In genomic region chrX:49756692-49757091, GRCh38 we compare ENCODE assay signal across 15 cellular contexts.
DNase-seq lines count a peak whose midpoint lies in the region; ATAC-seq, FAIRE-seq and TF ChIP-seq lines count a peak whose summit lies in the region.
"Had no signal": no experiment of that assay in that cellular context is flagged by ENCODE, and none has a peak within 500 bp of the region (broad histone marks: within the 10 kb centered on the region; RNA-seq: fewer than 3 reads in every experiment).

No MANE protein-coding gene starts in this region.

- ATAC-seq in GM12878 (peak; percentile 51), HG02588 (IDR thresholded peaks at IDR 0.05; ENCODE audit: unreplicated experiment) (no peak)
- ATAC-seq: GM23338 had no signal

- H3K36me3 ChIP-seq in OCI-LY3 (replicated peaks; ENCODE audit: low read depth, low read length) (no peaks in the 10 kb centered on the region), GM12878 (ENCODE audit: control insufficient read depth in 2 of 2, insufficient read depth in 2 of 2, low read length in 1 of 2) (no peaks in the 10 kb centered on the region), uterus (no peaks in the 10 kb centered on the region)

- RAD21 ChIA-PET in GM12878 (lab: Charles Lee; ENCODE audit: unreplicated experiment): no interaction called here

- H3K4me2 ChIP-seq in OCI-LY3 (ENCODE audit: low read length): peak overlapping the region; percentile 35
- no peak overlapping the region for H3K4me2 ChIP-seq in GM12878 (ENCODE audit: control insufficient read depth, insufficient read depth)
- H3K4me2 ChIP-seq: GM23338 had no signal

- DNase-seq in CD1c-positive myeloid dendritic cell (ENCODE audit: extremely low spot score): peak; percentile 1
- no peak for DNase-seq in GM12878 (ENCODE audit: low read depth, low spot score)
- no peak for DNase-seq in uterus
- no peak for DNase-seq in glutamatergic neuron
- DNase-seq in NCI-H1048 (lab: John Stamatoyannopoulos, UW): no peak
- DNase-seq: DMS 273 treated with DMSO at 0.1 percent for 48 hours, H7, IMR-90 had no signal

- no peaks in the 10 kb centered on the region for H3K36me3 Mint-ChIP-seq in glutamatergic neuron (ENCODE audit: unreplicated experiment)
- H3K36me3 Mint-ChIP-seq: CD14-positive monocyte had no signal

- no peaks in the 10 kb centered on the region for H4K20me1 ChIP-seq in OCI-LY3 (ENCODE audit: insufficient read depth, low read length)
- H4K20me1 ChIP-seq in GM12878 (ENCODE audit: control insufficient read depth, insufficient read depth): no peaks in the 10 kb centered on the region

- 0% methylated on average over 2 of the region's 2 CpGs for WGBS in GM12878 (ENCODE audit: insufficient coverage, insufficient replicate concordance, low lambda C conversion rate, missing lambda C conversion rate)

- H3K4me3 ChIP-seq in OCI-LY3 (ENCODE audit: low read length) (no peak overlapping the region), GM12878 (no peak overlapping the region), uterus (no peak overlapping the region)
- H3K4me3 ChIP-seq: GM23338 had no signal

- CTCF ChIA-PET in GM12878 (lab: Yijun Ruan, JAX): no interaction called here

- peaks cover 8% of the 10 kb centered on the region; the same call in 1 of the 2 replicates for H3K27me3 ChIP-seq in OCI-LY3 (ENCODE audit: low read depth, low read length)
- H3K27me3 ChIP-seq in GM12878 (replicated peaks in 1 of 2; ENCODE audit: control insufficient read depth in 2 of 2, insufficient read depth in 2 of 2, low read length in 1 of 2): no peaks in the 10 kb centered on the region
- H3K27me3 ChIP-seq in uterus: no peaks in the 10 kb centered on the region

- no TSS peak for BruUV-seq in GM12878 (replicated peaks; lab: Mats Ljungman, UMichigan)

- TF ChIP-seq POLR2A in GM12878 (IDR thresholded peaks at IDR 0.05; ENCODE audit: low read depth, low read length) (no peak), uterus (IDR thresholded peaks at IDR 0.05) (no peak)

- no peak for TF ChIP-seq RAD21 in GM12878 (IDR thresholded peaks at IDR 0.05; ENCODE audit: insufficient read depth, low read depth, low read length)

- H3K27ac Mint-ChIP-seq in glutamatergic neuron (ENCODE audit: unreplicated experiment): no peak overlapping the region
- H3K27ac Mint-ChIP-seq: B cell, CD14-positive monocyte, GM23338 had no signal

- TF ChIP-seq CTCF in OCI-LY3 (IDR thresholded peaks at IDR 0.05; ENCODE audit: low read depth, low read length): no peak
- TF ChIP-seq CTCF in GM12878 (IDR thresholded peaks at IDR 0.05 in 2 of 3, conservative IDR thresholded peaks at IDR 0.05 in 1 of 3; ENCODE audit: control insufficient read depth in 2 of 3, extremely low read depth in 1 of 3, insufficient read depth in 1 of 3, low read depth in 3 of 3, low read length in 3 of 3): no peak
- no peak for TF ChIP-seq CTCF in uterus (IDR thresholded peaks at IDR 0.05)
- TF ChIP-seq CTCF in glutamatergic neuron (IDR thresholded peaks at IDR 0.05; ENCODE audit: partially characterized antibody, unreplicated experiment): no peak

- peaks cover 21% of the 10 kb centered on the region for H3K4me1 ChIP-seq in OCI-LY3 (ENCODE audit: low read length)
- no peaks in the 10 kb centered on the region for H3K4me1 ChIP-seq in GM12878 (ENCODE audit: control insufficient read depth, insufficient read depth, low read length)
- no peaks in the 10 kb centered on the region for H3K4me1 ChIP-seq in uterus

- FAIRE-seq in GM12878 (lab: Jason Lieb, UNC): no peak
- FAIRE-seq: A204.1, GM12892 had no signal

- H2AFZ ChIP-seq in OCI-LY3 (ENCODE audit: low read depth, low read length) (no peak overlapping the region), GM12878 (ENCODE audit: control insufficient read depth, low read depth, low read length) (no peak overlapping the region)
- H2AFZ ChIP-seq: GM23338 had no signal

- no peak for TF ChIP-seq EP300 in GM12878 (IDR thresholded peaks at IDR 0.05; ENCODE audit: borderline replicate concordance in 1 of 2, control insufficient read depth in 1 of 2, low read depth in 2 of 2, low read length in 2 of 2)

- H3K9ac ChIP-seq in OCI-LY3 (ENCODE audit: low read length) (no peak overlapping the region), GM12878 (ENCODE audit: control insufficient read depth, insufficient read depth, low read length) (no peak overlapping the region)

- no peaks in the 10 kb centered on the region for H3K9me3 Mint-ChIP-seq in glutamatergic neuron (ENCODE audit: unreplicated experiment)
- H3K9me3 Mint-ChIP-seq: GM23338 had no signal

- in situ Hi-C loops in GM12878 (cut with MboI): no loop called here

- H3K79me2 ChIP-seq in OCI-LY3 (ENCODE audit: low read length) (no peaks in the 10 kb centered on the region), GM12878 (ENCODE audit: control insufficient read depth, insufficient read depth, low read length) (no peaks in the 10 kb centered on the region)

- H3K27me3 Mint-ChIP-seq in glutamatergic neuron (ENCODE audit: unreplicated experiment): no peaks in the 10 kb centered on the region
- H3K27me3 Mint-ChIP-seq: B cell had no signal

- H3K9me3 ChIP-seq in OCI-LY3 (ENCODE audit: insufficient read depth, low read length) (no peaks in the 10 kb centered on the region), GM12878 (replicated peaks; ENCODE audit: control insufficient read depth, insufficient read depth, low read length) (no peaks in the 10 kb centered on the region), uterus (no peaks in the 10 kb centered on the region)

- no peaks in the 10 kb centered on the region for H3K4me1 Mint-ChIP-seq in glutamatergic neuron (ENCODE audit: low read depth, unreplicated experiment)
- H3K4me1 Mint-ChIP-seq: CD14-positive monocyte, GM23338 had no signal

- SMC1A ChIA-PET in GM12878 (lab: Charles Lee; ENCODE audit: uncharacterized antibody, unreplicated experiment): no interaction called here

- POLR2A ChIA-PET in GM12878 (lab: Charles Lee): interaction anchor here (0.6 kb wide), 1 partner anchor 549 kb away, joined by 3 read pairs; no protein-coding TSS in a partner anchor

- H3K4me3 Mint-ChIP-seq in glutamatergic neuron (ENCODE audit: unreplicated experiment): no peak overlapping the region
- H3K4me3 Mint-ChIP-seq: B cell, CD14-positive monocyte, GM23338 had no signal

- intact Hi-C loops in GM12878 (cut with micrococcal nuclease; ENCODE audit: unreplicated experiment): no loop called here
- intact Hi-C loops in uterus (cut with DNase I; ENCODE audit: low total_unique reads): no loop called here

- H3K27ac ChIP-seq in OCI-LY3 (ENCODE audit: low read length) (no peak overlapping the region), GM12878 (ENCODE audit: control insufficient read depth, insufficient read depth) (no peak overlapping the region), uterus (no peak overlapping the region)

TF ChIP-seq in GM12878, 131 proteins besides CTCF, POLR2A, EP300 and RAD21:
- TF ChIP-seq SPI1 (IDR thresholded peaks at IDR 0.05; ENCODE audit: borderline replicate concordance, insufficient read depth, low read depth, low read length): peak; percentile 62; the same call in 1 of the 2 replicates
- no peak for TF ChIP-seq SIN3A (IDR thresholded peaks at IDR 0.05; ENCODE audit: low read depth, low read length)
